In genomic region chr9:133199648-133200321, GRCh38 we compare ENCODE assay signal across 11 cellular contexts. TPM values are rescaled to one million over a fixed set of nuclear protein-coding genes. Genes with fewer than 3 reads are reported as not detected.
A peak's percentile ranks its signal among the peaks of the same experiment; 100 is the strongest.
DNase-seq lines count a peak whose midpoint lies in the region; ATAC-seq and TF ChIP-seq lines count a peak whose summit lies in the region.
"Had no signal": no experiment of that assay in that cellular context is flagged by ENCODE, and none has a peak within 500 bp of the region (broad histone marks: within the 10 kb centered on the region; RNA-seq: fewer than 3 reads in every experiment).

No MANE protein-coding gene starts in this region.

- no peaks in the 10 kb centered on the region for H3K9me3 ChIP-seq in uterus

- H3K4me3 ChIP-seq in uterus, result peak overlapping the region; percentile 23 to 24

- no peaks in the 10 kb centered on the region for H3K9me3 Mint-ChIP-seq in effector memory CD8-positive, alpha-beta T cell
- H3K9me3 Mint-ChIP-seq in nephron progenitor cell, result peaks cover 14% of the 10 kb centered on the region

- H3K27ac ChIP-seq in uterus, result peak overlapping the region in 1 of 2 donors; percentile 54

- H3K4me1 ChIP-seq in uterus, result no peaks in the 10 kb centered on the region

- TF ChIP-seq CTCF in nephron progenitor cell (IDR thresholded peaks at IDR 0.05), result no peak
- peak in 1 of 4 experiments; percentile 20 for TF ChIP-seq CTCF in uterus (IDR thresholded peaks at IDR 0.05)

- no peaks in the 10 kb centered on the region for H3K27me3 ChIP-seq in uterus

- H3K27me3 Mint-ChIP-seq in effector memory CD8-positive, alpha-beta T cell, result peaks cover 26 to 50% of the 10 kb centered on the region in 2 donors
- peaks cover 64% of the 10 kb centered on the region for H3K27me3 Mint-ChIP-seq in nephron progenitor cell (ENCODE audit: low read depth, poor library complexity)

- no peaks in the 10 kb centered on the region for H3K36me3 ChIP-seq in uterus

- peak overlapping the region in 1 of 2 donors; percentile 59 for H3K4me3 Mint-ChIP-seq in effector memory CD8-positive, alpha-beta T cell
- H3K4me3 Mint-ChIP-seq in nephron progenitor cell, result peak overlapping the region; percentile 15

- H3K36me3 Mint-ChIP-seq in effector memory CD8-positive, alpha-beta T cell (ENCODE audit: insufficient read depth), result no peaks in the 10 kb centered on the region
- H3K36me3 Mint-ChIP-seq in nephron progenitor cell (ENCODE audit: low read depth), result no peaks in the 10 kb centered on the region

- TF ChIP-seq POLR2A in uterus (IDR thresholded peaks at IDR 0.05), result no peak

- intact Hi-C loops in uterus (cut with DNase I; ENCODE audit: low total_unique reads), result no loop called here

- ATAC-seq in effector memory CD8-positive, alpha-beta T cell (replicated peaks), result peak; percentile 68
- ATAC-seq in GM21367 (IDR thresholded peaks at IDR 0.05; ENCODE audit: unreplicated experiment), result no peak
- ATAC-seq in HG02759 (IDR thresholded peaks at IDR 0.05; ENCODE audit: unreplicated experiment), result no peak
- no peak for ATAC-seq in GM21786 (IDR thresholded peaks at IDR 0.05; ENCODE audit: unreplicated experiment)

- peak; percentile 75 for DNase-seq in activated effector memory CD4-positive, alpha-beta T cell treated with anti-CD3 and anti-CD28 coated beads, Interleukin-2, amount 50 U/mL, for 16 hours
- no peak for DNase-seq in activated effector memory CD4-positive, alpha-beta T cell treated with Interleukin-2 at 50 U/mL for 16 hours
- peak in 1 of 3 experiments; percentile 15 for DNase-seq in effector memory CD8-positive, alpha-beta T cell
- DNase-seq in nephron progenitor cell (no peak), uterus (peak in 1 of 2 donors; percentile 45)
- DNase-seq: AML-193 had no signal

- peaks cover 0 to 4% of the 10 kb centered on the region in 2 donors for H3K4me1 Mint-ChIP-seq in effector memory CD8-positive, alpha-beta T cell (ENCODE audit: low read depth in 2 of 2)
- peaks cover 5% of the 10 kb centered on the region for H3K4me1 Mint-ChIP-seq in nephron progenitor cell

- H3K27ac Mint-ChIP-seq in effector memory CD8-positive, alpha-beta T cell, result no peak overlapping the region
- no peak overlapping the region for H3K27ac Mint-ChIP-seq in nephron progenitor cell

RNA-seq across cellular contexts. Expression of gene OBP2B, which starts 9.3 kb away (rescaled TPM):
- not detected for total RNA-seq in uterus
- total RNA-seq: activated CD8-positive, alpha-beta memory T cell treated with anti-CD3 and anti-CD28 coated beads for 36 hours; myocyte had no signal

RNA-seq across cellular contexts. Expression of gene GBGT1, which starts 36.1 kb away (rescaled TPM):
- 10 to 100 TPM in 2 of 4 donors, 1 to 10 TPM in 2; 3.5 to 28.5 (median 9.8) TPM for total RNA-seq in uterus
